In the genomic region with DNA sequence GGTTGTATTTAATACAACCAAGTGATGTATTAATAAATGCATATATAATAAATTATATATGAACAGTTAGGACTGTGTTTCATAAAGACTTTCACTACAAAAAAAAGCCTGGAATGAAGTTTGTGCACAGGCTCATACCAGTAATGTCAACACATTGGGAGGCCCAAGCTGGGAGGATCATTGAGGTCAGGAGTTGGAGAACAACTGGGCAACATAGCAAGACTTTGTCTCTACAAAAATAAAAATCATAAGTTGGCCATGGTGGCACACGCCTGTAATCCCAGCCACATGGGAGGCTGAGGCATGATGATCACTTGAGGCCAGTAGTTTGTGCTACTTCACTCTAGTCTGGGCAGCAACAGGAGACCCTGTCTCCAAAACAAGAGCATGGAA, we compare ENCODE assay signal across 32 cellular contexts.
"Had no signal": no experiment of that assay in that cellular context is flagged by ENCODE, and none has a peak within 500 bp of the region (broad histone marks: within the 10 kb centered on the region; RNA-seq: fewer than 3 reads in every experiment).

No MANE protein-coding gene starts in this region.

- DNase-seq: activated CD4-positive, alpha-beta T cell treated with anti-CD3 and anti-CD28 coated beads for 48 hours; activated CD4-positive, alpha-beta T cell treated with anti-CD3 and anti-CD28 coated beads, Interleukin-2, amount 50 U/mL, for 4 hours; activated CD4-positive, CD25-positive, alpha-beta regulatory T cell treated with anti-CD3 and anti-CD28 coated beads, Interleukin-2, amount 50 U/mL, for 72 hours; activated CD8-positive, alpha-beta memory T cell treated with anti-CD3 and anti-CD28 coated beads, Interleukin-2, amount 50 U/mL, for 48 hours; activated CD8-positive, alpha-beta T cell treated with anti-CD3 and anti-CD28 coated beads, Interleukin-2, amount 10 ng/mL, durations not matched to agents 7 days and 5 days; activated effector memory CD4-positive, alpha-beta T cell treated with Interleukin-2 at 50 U/mL for 16 hours; activated naive CD4-positive, alpha-beta T cell; activated T-cell treated with anti-CD3 and anti-CD28 coated beads, Interleukin-2, amount 50 U/mL, for 1 hour; aorta; caudate nucleus; Karpas-422; NCI-H1105 treated with DMSO at 0.1 percent for 48 hours; NCI-H146; NCI-H1930; NCI-H2171; NCI-H2227 treated with DMSO at 0.1 percent for 48 hours; NCI-H446 treated with DMSO at 0.1 percent for 48 hours; NCI-H524 treated with DMSO at 0.1 percent for 48 hours; NCI-H774; NK-92 treated with Interleukin-12 subunit alpha and Interleukin-12 subunit beta, amount 100 ng/mL, for 24 hours; OCI-M1; Peyer's patch; Right ventricle myocardium superior; SJCRH30; SW 1271 had no signal

- H3K27ac Mint-ChIP-seq: activated CD8-positive, alpha-beta T cell treated with anti-CD3 and anti-CD28 coated beads, Interleukin-2, amount 10 ng/mL, durations not matched to agents 7 days and 5 days; activated naive CD4-positive, alpha-beta T cell treated with anti-CD3 and anti-CD28 coated beads, Interleukin-2, amount 50 U/mL, for 24 hours; activated T-helper 1 cell treated with anti-CD3 and anti-CD28 coated beads, Interleukin-12 subunit alpha, Interleukin-12 subunit beta, Interleukin-2, Interleukin-4 antibody, amounts not matched to agents 30 ng/mL and 10 ng/mL and 1 ng/mL, durations not matched to agents 14 hours and 24 hours and 36 hours; WTC11 had no signal

- H3K9me3 ChIP-seq: breast epithelium, Peyer's patch, SJCRH30 had no signal

- H3K27me3 Mint-ChIP-seq: activated naive CD4-positive, alpha-beta T cell treated with anti-CD3 and anti-CD28 coated beads, Interleukin-2, amount 50 U/mL, for 24 hours had no signal

- H3K4me3 Mint-ChIP-seq: activated CD8-positive, alpha-beta T cell treated with anti-CD3 and anti-CD28 coated beads, Interleukin-2, amount 10 ng/mL, durations not matched to agents 7 days and 5 days; activated naive CD4-positive, alpha-beta T cell treated with anti-CD3 and anti-CD28 coated beads, Interleukin-2, amount 50 U/mL, for 24 hours; activated T-helper 1 cell treated with anti-CD3 and anti-CD28 coated beads, Interleukin-12 subunit alpha, Interleukin-12 subunit beta, Interleukin-2, Interleukin-4 antibody, amounts not matched to agents 30 ng/mL and 10 ng/mL and 1 ng/mL, durations not matched to agents 14 hours and 24 hours and 36 hours; WTC11 had no signal

- H3K9me3 Mint-ChIP-seq: activated naive CD4-positive, alpha-beta T cell treated with anti-CD3 and anti-CD28 coated beads, Interleukin-2, amount 50 U/mL, for 24 hours; activated T-helper 1 cell treated with anti-CD3 and anti-CD28 coated beads, Interleukin-12 subunit alpha, Interleukin-12 subunit beta, Interleukin-2, Interleukin-4 antibody, amounts not matched to agents 30 ng/mL and 10 ng/mL and 1 ng/mL, durations not matched to agents 14 hours and 24 hours and 36 hours; WTC11 had no signal

- H3K4me3 ChIP-seq: breast epithelium, K562, Peyer's patch, SJCRH30 had no signal

- H3K36me3 ChIP-seq: breast epithelium, Peyer's patch, SJCRH30 had no signal

- H3K27ac ChIP-seq: RWPE1, SJCRH30 had no signal

- H3K27me3 ChIP-seq: breast epithelium, Peyer's patch, SJCRH30 had no signal

- ATAC-seq: activated CD8-positive, alpha-beta T cell treated with anti-CD3 and anti-CD28 coated beads, Interleukin-2, amount 10 ng/mL, durations not matched to agents 7 days and 5 days; K562; SK-N-SH treated with all-trans-retinoic acid at 6 μM for 48 hours; WTC11 had no signal
